9 cellular contexts compared by ENCODE assay signal in genomic region chr4:142474398-142475087, GRCh38.
DNase-seq lines count a peak whose midpoint lies in the region; FAIRE-seq and TF ChIP-seq lines count a peak whose summit lies in the region.
"Had no signal": no experiment of that assay in that cellular context is flagged by ENCODE, and none has a peak within 500 bp of the region (broad histone marks: within the 10 kb centered on the region; RNA-seq: fewer than 3 reads in every experiment).

No MANE protein-coding gene starts in this region.

- H3K4me1 ChIP-seq in skeletal muscle satellite cell (ENCODE audit: control insufficient read depth, insufficient read depth, low read length), result peaks cover 23% of the 10 kb centered on the region
- no peaks in the 10 kb centered on the region for H3K4me1 ChIP-seq in colonic mucosa

- H3K9me3 ChIP-seq in skeletal muscle satellite cell (replicated peaks; ENCODE audit: low read length) (no peaks in the 10 kb centered on the region), colonic mucosa (no peaks in the 10 kb centered on the region)

- DNase-seq in HCEC 1CT (peak; percentile 1), NCI-H2196 treated with DMSO at 0.1 percent for 48 hours (lab: John Stamatoyannopoulos, UW; ENCODE audit: unreplicated experiment) (peak; percentile 73), bronchial epithelial cell (ENCODE audit: low read depth) (peak; percentile 96), inferior parietal cortex (ENCODE audit: extremely low spot score) (no peak), colonic mucosa (no peak), NCI-H526 (lab: John Stamatoyannopoulos, UW) (no peak)
- DNase-seq: glutamatergic neuron, NCI-H146 had no signal

- TF ChIP-seq CTCF in bronchial epithelial cell (IDR thresholded peaks at IDR 0.05; ENCODE audit: insufficient read depth, low read length, severe bottlenecking) (no peak), colonic mucosa (IDR thresholded peaks at IDR 0.05) (no peak)

- intact Hi-C loops in colonic mucosa (cut with DNase I), result no loop called here

- H3K9ac ChIP-seq in skeletal muscle satellite cell (ENCODE audit: low read depth, low read length), result no peak overlapping the region
- H3K9ac ChIP-seq in colonic mucosa (ENCODE audit: low read depth in 2 of 2, low read length in 2 of 2), result no peak overlapping the region

- peak; percentile 95 for FAIRE-seq in bronchial epithelial cell (lab: Jason Lieb, UNC)

- H3K4me3 ChIP-seq in bronchial epithelial cell (ENCODE audit: low read depth, low read length), result no peak overlapping the region
- H3K4me3 ChIP-seq in skeletal muscle satellite cell (ENCODE audit: low read length), result no peak overlapping the region
- H3K4me3 ChIP-seq in colonic mucosa, result no peak overlapping the region

- H3K27ac ChIP-seq in colonic mucosa, result no peak overlapping the region

- peak overlapping the region; percentile 3 for H3K4me2 ChIP-seq in skeletal muscle satellite cell (ENCODE audit: low read length)

- no peaks in the 10 kb centered on the region for H3K27me3 ChIP-seq in bronchial epithelial cell (ENCODE audit: control insufficient read depth, insufficient read depth, low read length)
- no peaks in the 10 kb centered on the region for H3K27me3 ChIP-seq in skeletal muscle satellite cell (ENCODE audit: control insufficient read depth, insufficient read depth, low read length)
- H3K27me3 ChIP-seq in colonic mucosa, result no peaks in the 10 kb centered on the region

- no peaks in the 10 kb centered on the region for H3K36me3 ChIP-seq in bronchial epithelial cell (ENCODE audit: control insufficient read depth, insufficient read depth, low read length)
- H3K36me3 ChIP-seq in skeletal muscle satellite cell (ENCODE audit: insufficient read depth, low read length), result no peaks in the 10 kb centered on the region
- no peaks in the 10 kb centered on the region for H3K36me3 ChIP-seq in colonic mucosa

Comparison
In these comparisons a context has a peak if more than half of its experiments do, and no peak if none do; other contexts are left out.
1. DNase-seq: peak in HCEC 1CT (single experiment), NCI-H2196 treated with DMSO at 0.1 percent for 48 hours (single experiment) and bronchial epithelial cell (single experiment); none in inferior parietal cortex (single experiment), colonic mucosa (single experiment) and NCI-H526 (0 of 2).